Comparison of ENCODE assay signal across 13 cellular contexts in the genomic region with DNA sequence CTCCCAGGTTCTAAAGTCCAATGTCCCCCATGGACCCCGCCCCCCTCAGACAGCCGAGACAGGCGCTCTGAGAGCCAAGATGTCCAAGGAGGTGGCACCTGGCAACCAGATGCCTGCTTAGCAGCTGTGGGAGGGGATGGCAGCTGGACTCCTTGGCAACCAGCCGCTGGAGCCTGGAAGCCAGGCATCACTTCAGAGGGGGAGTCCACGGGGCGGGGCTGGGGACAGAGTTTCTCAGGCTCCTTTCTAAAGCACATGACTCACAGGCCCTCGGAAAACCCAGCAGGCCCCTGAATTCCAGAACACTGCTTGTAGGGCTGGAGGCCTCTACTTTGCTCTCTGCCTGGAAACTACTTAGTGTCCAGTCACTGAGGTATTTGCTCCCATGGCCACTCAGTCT.
A peak's percentile ranks its signal among the peaks of the same experiment; 100 is the strongest.
DNase-seq lines count a peak whose midpoint lies in the region; ATAC-seq lines count a peak whose summit lies in the region.
"Had no signal": no experiment of that assay in that cellular context is flagged by ENCODE, and none has a peak within 500 bp of the region (broad histone marks: within the 10 kb centered on the region; RNA-seq: fewer than 3 reads in every experiment).

No MANE protein-coding gene starts in this region.

- H3K9me3 Mint-ChIP-seq in stimulated activated naive CD8-positive, alpha-beta T cell treated with anti-CD3 and anti-CD28 coated beads, Interleukin-15, amount 100 ng/mL, for 72 hours, result peaks cover 10 to 23% of the 10 kb centered on the region in 2 donors

- peak overlapping the region; percentile 43 for H3K27ac ChIP-seq in layer of hippocampus (ENCODE audit: low read depth, low read length)
- H3K27ac ChIP-seq: ovary, SJCRH30 had no signal

- no peak overlapping the region for H3K4me3 Mint-ChIP-seq in stimulated activated naive CD8-positive, alpha-beta T cell treated with anti-CD3 and anti-CD28 coated beads, Interleukin-15, amount 100 ng/mL, for 72 hours

- H3K4me1 Mint-ChIP-seq in stimulated activated naive CD8-positive, alpha-beta T cell treated with anti-CD3 and anti-CD28 coated beads, Interleukin-15, amount 100 ng/mL, for 72 hours, result peaks cover 60% of the 10 kb centered on the region

- H3K27me3 Mint-ChIP-seq in stimulated activated naive CD8-positive, alpha-beta T cell treated with anti-CD3 and anti-CD28 coated beads, Interleukin-15, amount 100 ng/mL, for 72 hours, result no peaks in the 10 kb centered on the region

- peak; percentile 51 for ATAC-seq in stimulated activated naive CD8-positive, alpha-beta T cell treated with anti-CD3 and anti-CD28 coated beads, Interleukin-15, Interleukin-2, amounts not matched to agents 100 U/mL and 50 U/mL, for 24 hours
- no peak for ATAC-seq in stimulated activated naive CD8-positive, alpha-beta T cell treated with anti-CD3 and anti-CD28 coated beads, Interleukin-15, amount 100 ng/mL, for 72 hours
- ATAC-seq in HG02571 (IDR thresholded peaks at IDR 0.05; ENCODE audit: unreplicated experiment) (no peak), GM18870 (IDR thresholded peaks at IDR 0.05; ENCODE audit: unreplicated experiment) (no peak)

- DNase-seq in stimulated activated naive CD8-positive, alpha-beta T cell treated with anti-CD3 and anti-CD28 coated beads, Interleukin-15, Interleukin-2, amounts not matched to agents 100 U/mL and 50 U/mL, for 24 hours, result no peak
- no peak for DNase-seq in stimulated activated naive CD8-positive, alpha-beta T cell treated with anti-CD3 and anti-CD28 coated beads, Interleukin-15, amount 100 ng/mL, for 72 hours
- peak in 31 of 56 donors; percentile 20 to 81 (median 43) for DNase-seq in amygdala (lab: John Stamatoyannopoulos, UW)
- no peak for DNase-seq in UCSD-AML1 (lab: John Stamatoyannopoulos, UW; ENCODE audit: unreplicated experiment)
- DNase-seq in activated CD4-positive, alpha-beta T cell treated with anti-CD3 and anti-CD28 coated beads, Interleukin-2, amount 50 U/mL, for 4 hours, result no peak
- DNase-seq: Caco-2, GOT3, NCI-H2029, ovary had no signal

- H3K27ac Mint-ChIP-seq in stimulated activated naive CD8-positive, alpha-beta T cell treated with anti-CD3 and anti-CD28 coated beads, Interleukin-15, amount 100 ng/mL, for 72 hours, result peak overlapping the region in 1 of 2 donors; percentile 74

- no peaks in the 10 kb centered on the region for H3K27me3 ChIP-seq in layer of hippocampus (ENCODE audit: control insufficient read depth, insufficient read depth, low read length)
- H3K27me3 ChIP-seq: ovary, SJCRH30 had no signal

Comparison
In these comparisons a context has a peak if more than half of its experiments do, and no peak if none do; other contexts are left out.
1. DNase-seq: peak in amygdala (31 of 56); none in stimulated activated naive CD8-positive, alpha-beta T cell treated with anti-CD3 and anti-CD28 coated beads, Interleukin-15, Interleukin-2, amounts not matched to agents 100 U/mL and 50 U/mL, for 24 hours (single experiment), stimulated activated naive CD8-positive, alpha-beta T cell treated with anti-CD3 and anti-CD28 coated beads, Interleukin-15, amount 100 ng/mL, for 72 hours (0 of 2), UCSD-AML1 (single experiment) and activated CD4-positive, alpha-beta T cell treated with anti-CD3 and anti-CD28 coated beads, Interleukin-2, amount 50 U/mL, for 4 hours (0 of 2).